ENCODE assay signal across 22 cellular contexts in the genomic region with DNA sequence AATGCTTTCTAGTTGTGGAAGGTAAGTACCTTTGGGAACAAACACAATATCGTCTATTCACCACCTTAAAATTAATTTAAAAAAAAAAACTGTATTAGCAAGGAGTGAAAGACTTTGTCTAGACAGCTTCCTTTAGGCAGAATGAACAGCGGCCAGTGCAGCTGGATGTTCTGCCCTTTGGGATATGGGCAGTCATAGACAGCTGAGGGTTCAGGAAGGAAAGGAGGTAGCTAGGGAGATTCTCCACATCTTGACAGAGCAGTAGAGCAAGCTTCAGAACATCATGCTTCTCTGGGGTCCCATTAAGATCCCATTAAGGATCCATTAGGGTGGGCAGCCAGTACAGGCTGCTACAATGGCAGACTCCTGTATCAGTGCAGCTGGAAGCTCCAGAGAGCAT. TPM values are rescaled to one million over a fixed set of nuclear protein-coding genes. Genes with fewer than 3 reads are reported as not detected.
"Had no signal": no experiment of that assay in that cellular context is flagged by ENCODE, and none has a peak within 500 bp of the region (broad histone marks: within the 10 kb centered on the region; RNA-seq: fewer than 3 reads in every experiment).

No MANE protein-coding gene starts in this region.

- H3K4me1 ChIP-seq: breast epithelium, prostate gland had no signal

- ATAC-seq: left lobe of liver; natural killer cell; stimulated activated naive B cell treated with anti-CD40 and anti-IgM and Interleukin-4, amounts not matched to agents 10 μg/mL and 1 μg/mL and 100 μg/mL, for 72 hours had no signal

- FAIRE-seq: TTC549 had no signal

- H3K27me3 ChIP-seq: breast epithelium, ovary, testis had no signal

- H3K27ac ChIP-seq: breast epithelium, coronary artery, ovary, prostate gland, testis, WERI-Rb-1 had no signal

- DNase-seq: activated CD4-positive, alpha-beta T cell treated with anti-CD3 and anti-CD28 coated beads for 1 hour; activated naive CD4-positive, alpha-beta T cell treated with Interleukin-2 at 50 U/mL for 16 hours; activated naive CD8-positive, alpha-beta T cell treated with anti-CD3 and anti-CD28 coated beads for 36 hours; activated T-cell treated with anti-CD3 and anti-CD28 coated beads, Interleukin-2, amount 50 U/mL, for 1 hour; cerebellar nuclear complex; natural killer cell; ovary; stimulated activated CD4-positive, alpha-beta T cell treated with anti-CD3 and anti-CD28 coated beads, Interleukin-15, amount 100 ng/mL, for 24 hours; stimulated activated CD4-positive, alpha-beta T cell treated with anti-CD3 and anti-CD28 coated beads, Interleukin-2, amount 100 ng/mL, for 48 hours; stimulated activated CD8-positive, alpha-beta memory T cell treated with anti-CD3 and anti-CD28 coated beads, Interleukin-4, amount 100 ng/mL, for 48 hours; stimulated activated naive B cell treated with anti-CD40 and anti-IgM and Interleukin-4, amounts not matched to agents 10 μg/mL and 1 μg/mL and 100 μg/mL, for 72 hours; T-helper 1 cell; testis; trophoblast cell; WERI-Rb-1 had no signal

- H3K9me3 ChIP-seq: breast epithelium, ovary, prostate gland, testis had no signal

- H3K4me3 ChIP-seq: breast epithelium, coronary artery, ovary, prostate gland, smooth muscle cell, testis had no signal

- H3K36me3 ChIP-seq: breast epithelium, ovary, prostate gland, WERI-Rb-1 had no signal

RNA-seq across cellular contexts. Expression of gene PLCB4, which starts 46.5 kb away (rescaled TPM):
- total RNA-seq: activated naive CD8-positive, alpha-beta T cell treated with anti-CD3 and anti-CD28 coated beads for 36 hours; activated T-helper 2 cell treated with anti-CD3 and anti-CD28 coated beads, Interferon-gamma antibody, Interleukin-2, Interleukin-4, amounts not matched to agents 10 μg/mL and 5 μg/mL and 100 μg/mL, durations not matched to agents 14 hours and 24 hours and 36 hours had no signal
